ENCODE assay signal across 2 cellular contexts in genomic region chr4:128688846-128689467, GRCh38.
TF ChIP-seq lines count a peak whose summit lies in the region.

No MANE protein-coding gene starts in this region.

TF ChIP-seq in GM23338, 12 proteins besides CTCF, POLR2A, EP300 and RAD21 (continued from another document):
- TF ChIP-seq REST (IDR thresholded peaks at IDR 0.05; ENCODE audit: unreplicated experiment) (no peak), CREB1 (CRISPR knock-in tag; IDR thresholded peaks at IDR 0.05; ENCODE audit: low read depth) (no peak), ZNF331 (CRISPR knock-in tag; IDR thresholded peaks at IDR 0.05; ENCODE audit: low read depth) (no peak), ZNF462 (CRISPR knock-in tag; IDR thresholded peaks at IDR 0.05) (no peak), JUNB (IDR thresholded peaks at IDR 0.05; ENCODE audit: unreplicated experiment) (no peak), EZH2 (IDR thresholded peaks at IDR 0.05; ENCODE audit: low read depth, unreplicated experiment) (no peak), POLR2AphosphoS5 (IDR thresholded peaks at IDR 0.05; ENCODE audit: low read depth) (no peak), STAT1 (IDR thresholded peaks at IDR 0.05; ENCODE audit: unreplicated experiment) (no peak), NANOG (IDR thresholded peaks at IDR 0.05; ENCODE audit: borderline replicate concordance) (no peak), ETS1 (IDR thresholded peaks at IDR 0.05) (no peak), EZH2phosphoT487 (IDR thresholded peaks at IDR 0.05; ENCODE audit: unreplicated experiment) (no peak)

TF ChIP-seq in H1, 55 proteins besides CTCF, POLR2A, EP300 and RAD21 (continued from another document):
- no peak for TF ChIP-seq CHD7 (IDR thresholded peaks at IDR 0.05; ENCODE audit: insufficient replicate concordance, low read length)
- TF ChIP-seq SIX5 (IDR thresholded peaks at IDR 0.05; ENCODE audit: low read depth, low read length) = no peak
- TF ChIP-seq MAFK (IDR thresholded peaks at IDR 0.05; ENCODE audit: low read depth, low read length) = no peak
- no peak for TF ChIP-seq ASH2L (IDR thresholded peaks at IDR 0.05; ENCODE audit: low read length)
- TF ChIP-seq CREB1 (IDR thresholded peaks at IDR 0.05) = no peak
- TF ChIP-seq KDM1A (IDR thresholded peaks at IDR 0.05; ENCODE audit: borderline replicate concordance, low read length) = no peak
- no peak for TF ChIP-seq GTF2F1 (IDR thresholded peaks at IDR 0.05; ENCODE audit: borderline replicate concordance, low read depth, low read length)
- TF ChIP-seq RXRA (IDR thresholded peaks at IDR 0.05; ENCODE audit: insufficient read depth, low read depth, low read length) = no peak
- no peak for TF ChIP-seq HDAC6 (IDR thresholded peaks at IDR 0.05; ENCODE audit: low read depth, low read length)
- no peak for TF ChIP-seq CEBPB (IDR thresholded peaks at IDR 0.05; ENCODE audit: low read depth, low read length)
- TF ChIP-seq HDAC2 (IDR thresholded peaks at IDR 0.05; ENCODE audit: borderline replicate concordance in 1 of 2, low read depth in 2 of 2, low read length in 2 of 2) = no peak
- no peak for TF ChIP-seq NANOG (IDR thresholded peaks at IDR 0.05; ENCODE audit: insufficient read depth, low read depth, low read length, poor library complexity, severe bottlenecking)
- no peak for TF ChIP-seq CHD2 (IDR thresholded peaks at IDR 0.05; ENCODE audit: low read length)
